Comparison of ENCODE assay signal across 8 cellular contexts in the genomic region with DNA sequence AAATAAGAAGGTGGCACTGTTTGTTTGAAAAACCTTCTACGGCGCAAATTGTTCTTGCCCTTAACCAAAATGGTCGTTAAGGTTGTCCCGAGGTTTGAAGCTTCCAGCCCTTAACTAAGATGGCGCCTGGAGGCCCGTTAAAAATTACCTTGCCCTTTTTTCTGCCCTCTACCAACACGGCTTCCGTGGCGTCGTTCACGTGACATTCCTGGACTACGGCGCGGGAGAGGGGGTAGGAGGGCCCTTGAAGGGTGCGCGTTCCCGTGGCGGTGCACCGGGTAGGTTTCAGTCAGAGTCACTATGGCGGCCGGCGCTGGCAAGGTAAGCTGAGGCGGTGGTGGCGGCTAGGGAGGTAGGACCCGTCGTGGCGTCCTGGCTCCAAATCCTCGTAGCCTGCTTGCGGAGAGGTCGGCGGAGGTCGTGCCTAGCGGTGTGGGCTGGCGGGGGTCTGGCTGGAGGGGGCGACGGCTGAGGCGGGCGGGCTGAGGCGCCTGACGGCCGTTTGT. TPM values are rescaled to one million over a fixed set of nuclear protein-coding genes. Genes with fewer than 3 reads are reported as not detected.
DNase-seq lines count a peak whose midpoint lies in the region; ATAC-seq lines count a peak whose summit lies in the region.

SLMAP (plus strand) TSS at position 288 of the 506 bp plus-strand sequence. CDS start 1,343 bp downstream, outside the sequence.

- DNase-seq in NCI-H1092 treated with DMSO at 0.1 percent for 48 hours (lab: John Stamatoyannopoulos, UW) (peak; percentile 92), SKM-1 (lab: John Stamatoyannopoulos, UW; ENCODE audit: unreplicated experiment) (peak; percentile 90), glomerular endothelial cell (ENCODE audit: extremely low read depth, low read depth, low spot score) (peak; percentile 89), occipital lobe (lab: John Stamatoyannopoulos, UW) (peak; percentile 96)
- DNase-seq in activated naive CD4-positive, alpha-beta T cell treated with anti-CD3 and anti-CD28 coated beads, Interleukin-2, amount 50 U/mL, for 72 hours (ENCODE audit: low spot score in 2 of 2), result peak; percentile 91 to 96

- peak within 1 kb of the TSS; percentile 80 for H3K4me3 ChIP-seq in GM08714 (ENCODE audit: low read length)

- peak within 1 kb of the TSS; percentile 47 for H3K27ac ChIP-seq in temporal lobe (ENCODE audit: low read depth, low read length)

- peaks cover 10 to 11% of the 10 kb centered on the region in 2 donors for H3K36me3 Mint-ChIP-seq in activated naive CD4-positive, alpha-beta T cell treated with anti-CD3 and anti-CD28 coated beads, Interleukin-2, amount 50 U/mL, for 72 hours

- peak; percentile 95 for ATAC-seq in HG02610 (IDR thresholded peaks at IDR 0.05; ENCODE audit: unreplicated experiment)
- peak; percentile 93 to 97 for ATAC-seq in activated naive CD4-positive, alpha-beta T cell treated with anti-CD3 and anti-CD28 coated beads, Interleukin-2, amount 50 U/mL, for 72 hours

- H3K27ac Mint-ChIP-seq in activated naive CD4-positive, alpha-beta T cell treated with anti-CD3 and anti-CD28 coated beads, Interleukin-2, amount 50 U/mL, for 72 hours, result peak within 1 kb of the TSS; percentile 97 to 99

- peaks cover 0 to 3% of the 10 kb centered on the region in 2 donors for H3K9me3 Mint-ChIP-seq in activated naive CD4-positive, alpha-beta T cell treated with anti-CD3 and anti-CD28 coated beads, Interleukin-2, amount 50 U/mL, for 72 hours

RNA-seq across cellular contexts. Expression of gene SLMAP, which starts in this region (rescaled TPM):
- 10 to 100 TPM; 44.1 to 44.8 TPM for total RNA-seq in activated naive CD4-positive, alpha-beta T cell treated with anti-CD3 and anti-CD28 coated beads, Interleukin-2, amount 50 U/mL, for 72 hours
- total RNA-seq in glomerular endothelial cell (26.3 and 37.8 TPM in 2 replicates), occipital lobe (64.4 TPM), temporal lobe (39.8 TPM)

Comparison
In these comparisons a context has a peak if more than half of its experiments do, and no peak if none do; other contexts are left out.
1. Peak in every context shown above with its lines: DNase-seq, ATAC-seq, H3K4me3 ChIP-seq and H3K27ac ChIP-seq.